Comparison of ENCODE assay signal across 1 cellular context in genomic region chr9:129333961-129334743, GRCh38.
TF ChIP-seq lines count a peak whose summit lies in the region.

No MANE protein-coding gene starts in this region.

TF ChIP-seq in WTC11, 78 proteins besides CTCF, POLR2A, EP300 and RAD21 (continued from another document):
- TF ChIP-seq, protein P1, sequence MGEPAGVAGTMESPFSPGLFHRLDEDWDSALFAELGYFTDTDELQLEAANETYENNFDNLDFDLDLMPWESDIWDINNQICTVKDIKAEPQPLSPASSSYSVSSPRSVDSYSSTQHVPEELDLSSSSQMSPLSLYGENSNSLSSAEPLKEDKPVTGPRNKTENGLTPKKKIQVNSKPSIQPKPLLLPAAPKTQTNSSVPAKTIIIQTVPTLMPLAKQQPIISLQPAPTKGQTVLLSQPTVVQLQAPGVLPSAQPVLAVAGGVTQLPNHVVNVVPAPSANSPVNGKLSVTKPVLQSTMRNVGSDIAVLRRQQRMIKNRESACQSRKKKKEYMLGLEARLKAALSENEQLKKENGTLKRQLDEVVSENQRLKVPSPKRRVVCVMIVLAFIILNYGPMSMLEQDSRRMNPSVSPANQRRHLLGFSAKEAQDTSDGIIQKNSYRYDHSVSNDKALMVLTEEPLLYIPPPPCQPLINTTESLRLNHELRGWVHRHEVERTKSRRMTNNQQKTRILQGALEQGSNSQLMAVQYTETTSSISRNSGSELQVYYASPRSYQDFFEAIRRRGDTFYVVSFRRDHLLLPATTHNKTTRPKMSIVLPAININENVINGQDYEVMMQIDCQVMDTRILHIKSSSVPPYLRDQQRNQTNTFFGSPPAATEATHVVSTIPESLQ (CRISPR knock-in tag; IDR thresholded peaks at IDR 0.05): no peak
- TF ChIP-seq FOXP1 (CRISPR knock-in tag; IDR thresholded peaks at IDR 0.05; ENCODE audit: borderline replicate concordance) (peak; percentile 35; the same call in 1 of the 2 replicates), ZNF219 (CRISPR knock-in tag; IDR thresholded peaks at IDR 0.05; ENCODE audit: borderline replicate concordance) (no peak), ZNF263 (CRISPR knock-in tag; IDR thresholded peaks at IDR 0.05; ENCODE audit: low read depth) (peak; percentile 64; the same call in 1 of the 2 replicates), ZNF671 (CRISPR knock-in tag; IDR thresholded peaks at IDR 0.05) (no peak)
- TF ChIP-seq, protein P2, sequence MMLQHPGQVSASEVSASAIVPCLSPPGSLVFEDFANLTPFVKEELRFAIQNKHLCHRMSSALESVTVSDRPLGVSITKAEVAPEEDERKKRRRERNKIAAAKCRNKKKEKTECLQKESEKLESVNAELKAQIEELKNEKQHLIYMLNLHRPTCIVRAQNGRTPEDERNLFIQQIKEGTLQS (CRISPR knock-in tag; conservative IDR thresholded peaks at IDR 0.05): peak; percentile 78; the same call in 1 of the 2 replicates
- TF ChIP-seq, protein P3, sequence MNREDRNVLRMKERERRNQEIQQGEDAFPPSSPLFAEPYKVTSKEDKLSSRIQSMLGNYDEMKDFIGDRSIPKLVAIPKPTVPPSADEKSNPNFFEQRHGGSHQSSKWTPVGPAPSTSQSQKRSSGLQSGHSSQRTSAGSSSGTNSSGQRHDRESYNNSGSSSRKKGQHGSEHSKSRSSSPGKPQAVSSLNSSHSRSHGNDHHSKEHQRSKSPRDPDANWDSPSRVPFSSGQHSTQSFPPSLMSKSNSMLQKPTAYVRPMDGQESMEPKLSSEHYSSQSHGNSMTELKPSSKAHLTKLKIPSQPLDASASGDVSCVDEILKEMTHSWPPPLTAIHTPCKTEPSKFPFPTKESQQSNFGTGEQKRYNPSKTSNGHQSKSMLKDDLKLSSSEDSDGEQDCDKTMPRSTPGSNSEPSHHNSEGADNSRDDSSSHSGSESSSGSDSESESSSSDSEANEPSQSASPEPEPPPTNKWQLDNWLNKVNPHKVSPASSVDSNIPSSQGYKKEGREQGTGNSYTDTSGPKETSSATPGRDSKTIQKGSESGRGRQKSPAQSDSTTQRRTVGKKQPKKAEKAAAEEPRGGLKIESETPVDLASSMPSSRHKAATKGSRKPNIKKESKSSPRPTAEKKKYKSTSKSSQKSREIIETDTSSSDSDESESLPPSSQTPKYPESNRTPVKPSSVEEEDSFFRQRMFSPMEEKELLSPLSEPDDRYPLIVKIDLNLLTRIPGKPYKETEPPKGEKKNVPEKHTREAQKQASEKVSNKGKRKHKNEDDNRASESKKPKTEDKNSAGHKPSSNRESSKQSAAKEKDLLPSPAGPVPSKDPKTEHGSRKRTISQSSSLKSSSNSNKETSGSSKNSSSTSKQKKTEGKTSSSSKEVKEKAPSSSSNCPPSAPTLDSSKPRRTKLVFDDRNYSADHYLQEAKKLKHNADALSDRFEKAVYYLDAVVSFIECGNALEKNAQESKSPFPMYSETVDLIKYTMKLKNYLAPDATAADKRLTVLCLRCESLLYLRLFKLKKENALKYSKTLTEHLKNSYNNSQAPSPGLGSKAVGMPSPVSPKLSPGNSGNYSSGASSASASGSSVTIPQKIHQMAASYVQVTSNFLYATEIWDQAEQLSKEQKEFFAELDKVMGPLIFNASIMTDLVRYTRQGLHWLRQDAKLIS (CRISPR knock-in tag; IDR thresholded peaks at IDR 0.05; ENCODE audit: borderline replicate concordance): no peak
- TF ChIP-seq, protein P4, sequence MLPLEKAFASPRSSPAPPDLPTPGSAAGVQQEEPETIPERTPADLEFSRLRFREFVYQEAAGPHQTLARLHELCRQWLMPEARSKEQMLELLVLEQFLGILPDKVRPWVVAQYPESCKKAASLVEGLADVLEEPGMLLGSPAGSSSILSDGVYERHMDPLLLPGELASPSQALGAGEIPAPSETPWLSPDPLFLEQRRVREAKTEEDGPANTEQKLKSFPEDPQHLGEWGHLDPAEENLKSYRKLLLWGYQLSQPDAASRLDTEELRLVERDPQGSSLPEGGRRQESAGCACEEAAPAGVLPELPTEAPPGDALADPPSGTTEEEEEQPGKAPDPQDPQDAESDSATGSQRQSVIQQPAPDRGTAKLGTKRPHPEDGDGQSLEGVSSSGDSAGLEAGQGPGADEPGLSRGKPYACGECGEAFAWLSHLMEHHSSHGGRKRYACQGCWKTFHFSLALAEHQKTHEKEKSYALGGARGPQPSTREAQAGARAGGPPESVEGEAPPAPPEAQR (CRISPR knock-in tag; IDR thresholded peaks at IDR 0.05): no peak
TF ChIP-seq in WTC11: peak in this region for 24.
